ENCODE assay signal across 12 cellular contexts in genomic region chr13:42328672-42329071, GRCh38. TPM values are rescaled to one million over a fixed set of nuclear protein-coding genes. Genes with fewer than 3 reads are reported as not detected.
A peak's percentile ranks its signal among the peaks of the same experiment; 100 is the strongest.
DNase-seq lines count a peak whose midpoint lies in the region; ATAC-seq lines count a peak whose summit lies in the region.
"Had no signal": no experiment of that assay in that cellular context is flagged by ENCODE, and none has a peak within 500 bp of the region (broad histone marks: within the 10 kb centered on the region; RNA-seq: fewer than 3 reads in every experiment).

No MANE protein-coding gene starts in this region.

- peaks cover under 1% of the 10 kb centered on the region for H3K36me3 Mint-ChIP-seq in activated T-cell treated with anti-CD3 and anti-CD28 coated beads, Interleukin-2, amount 50 U/mL, for 24 hours (ENCODE audit: low read depth)
- H3K36me3 Mint-ChIP-seq in IgD-negative memory B cell: peaks cover 2% of the 10 kb centered on the region
- peaks cover 0 to 4% of the 10 kb centered on the region in 2 donors for H3K36me3 Mint-ChIP-seq in activated naive CD4-positive, alpha-beta T cell treated with anti-CD3 and anti-CD28 coated beads, Interleukin-2, amount 50 U/mL, for 72 hours
- H3K36me3 Mint-ChIP-seq in stimulated activated effector memory CD8-positive, alpha-beta T cell treated with anti-CD3 and anti-CD28 coated beads, Interleukin-12 subunit alpha, Interleukin-12 subunit beta, amount 100 ng/mL, for 72 hours: no peaks in the 10 kb centered on the region

- H3K4me3 Mint-ChIP-seq in activated T-cell treated with anti-CD3 and anti-CD28 coated beads, Interleukin-2, amount 50 U/mL, for 24 hours: no peak overlapping the region
- peak overlapping the region in 1 of 4 donors; percentile 50 for H3K4me3 Mint-ChIP-seq in IgD-negative memory B cell
- H3K4me3 Mint-ChIP-seq in stimulated activated effector memory CD8-positive, alpha-beta T cell treated with anti-CD3 and anti-CD28 coated beads, Interleukin-12 subunit alpha, Interleukin-12 subunit beta, amount 100 ng/mL, for 72 hours: no peak overlapping the region

- H3K27ac Mint-ChIP-seq in activated T-cell treated with anti-CD3 and anti-CD28 coated beads, Interleukin-2, amount 50 U/mL, for 24 hours: peak overlapping the region; percentile 51
- H3K27ac Mint-ChIP-seq in IgD-negative memory B cell: peak overlapping the region; percentile 26 to 36 (median 34)
- H3K27ac Mint-ChIP-seq in activated naive CD4-positive, alpha-beta T cell treated with anti-CD3 and anti-CD28 coated beads, Interleukin-2, amount 50 U/mL, for 72 hours: peak overlapping the region; percentile 10 to 79
- no peak overlapping the region for H3K27ac Mint-ChIP-seq in stimulated activated effector memory CD8-positive, alpha-beta T cell treated with anti-CD3 and anti-CD28 coated beads, Interleukin-12 subunit alpha, Interleukin-12 subunit beta, amount 100 ng/mL, for 72 hours

- no peak for DNase-seq in activated T-cell treated with anti-CD3 and anti-CD28 coated beads, Interleukin-2, amount 50 U/mL, for 24 hours
- no peak for DNase-seq in activated T-cell treated with anti-CD3 and anti-CD28 coated beads, Interleukin-2, amount 50 U/mL, for 1 hour
- no peak for DNase-seq in activated naive CD4-positive, alpha-beta T cell treated with anti-CD3 and anti-CD28 coated beads, Interleukin-2, amount 50 U/mL, for 72 hours (ENCODE audit: low spot score in 2 of 2)
- no peak for DNase-seq in stimulated activated effector memory CD8-positive, alpha-beta T cell treated with anti-CD3 and anti-CD28 coated beads, Interleukin-12 subunit alpha, Interleukin-12 subunit beta, amount 100 ng/mL, for 72 hours (ENCODE audit: low spot score in 2 of 2)
- no peak for DNase-seq in NCI-H1930 (lab: John Stamatoyannopoulos, UW)
- DNase-seq in HuH-7 (ENCODE audit: low spot score): no peak
- DNase-seq: activated CD4-positive, alpha-beta T cell treated with anti-CD3 and anti-CD28 coated beads for 1 hour; DMS153; NCI-H1417; PC-9 had no signal

- H3K4me1 Mint-ChIP-seq in activated T-cell treated with anti-CD3 and anti-CD28 coated beads, Interleukin-2, amount 50 U/mL, for 24 hours (ENCODE audit: low read depth): peaks cover 23% of the 10 kb centered on the region
- H3K4me1 Mint-ChIP-seq in IgD-negative memory B cell: peaks cover 15 to 28% (median 20%) of the 10 kb centered on the region in 3 donors
- peaks cover 8% of the 10 kb centered on the region for H3K4me1 Mint-ChIP-seq in stimulated activated effector memory CD8-positive, alpha-beta T cell treated with anti-CD3 and anti-CD28 coated beads, Interleukin-12 subunit alpha, Interleukin-12 subunit beta, amount 100 ng/mL, for 72 hours

- H3K27me3 Mint-ChIP-seq in activated T-cell treated with anti-CD3 and anti-CD28 coated beads, Interleukin-2, amount 50 U/mL, for 24 hours: no peaks in the 10 kb centered on the region
- no peaks in the 10 kb centered on the region for H3K27me3 Mint-ChIP-seq in IgD-negative memory B cell

- peak; percentile 62 to 67 for ATAC-seq in activated naive CD4-positive, alpha-beta T cell treated with anti-CD3 and anti-CD28 coated beads, Interleukin-2, amount 50 U/mL, for 72 hours
- ATAC-seq in stimulated activated effector memory CD8-positive, alpha-beta T cell treated with anti-CD3 and anti-CD28 coated beads, Interleukin-12 subunit alpha, Interleukin-12 subunit beta, amount 100 ng/mL, for 72 hours: peak; percentile 44
- no peak for ATAC-seq in GM19324 (IDR thresholded peaks at IDR 0.05; ENCODE audit: low FRiP score, unreplicated experiment)

- no peaks in the 10 kb centered on the region for H3K9me3 Mint-ChIP-seq in activated T-cell treated with anti-CD3 and anti-CD28 coated beads, Interleukin-2, amount 50 U/mL, for 24 hours
- no peaks in the 10 kb centered on the region for H3K9me3 Mint-ChIP-seq in IgD-negative memory B cell
- peaks cover 5 to 9% of the 10 kb centered on the region in 2 donors for H3K9me3 Mint-ChIP-seq in activated naive CD4-positive, alpha-beta T cell treated with anti-CD3 and anti-CD28 coated beads, Interleukin-2, amount 50 U/mL, for 72 hours
- no peaks in the 10 kb centered on the region for H3K9me3 Mint-ChIP-seq in stimulated activated effector memory CD8-positive, alpha-beta T cell treated with anti-CD3 and anti-CD28 coated beads, Interleukin-12 subunit alpha, Interleukin-12 subunit beta, amount 100 ng/mL, for 72 hours

RNA-seq across cellular contexts. Expression of gene AKAP11, which starts 56.7 kb away (rescaled TPM):
- 6.1 TPM for polyA plus RNA-seq in IgD-negative memory B cell
- total RNA-seq in activated naive CD4-positive, alpha-beta T cell treated with anti-CD3 and anti-CD28 coated beads, Interleukin-2, amount 50 U/mL, for 72 hours: 10 to 100 TPM; 34.3 to 42.3 TPM
